ENCODE assay signal across 8 cellular contexts in genomic region chr10:121927841-121928527, GRCh38. TPM values are rescaled to one million over a fixed set of nuclear protein-coding genes. Genes with fewer than 3 reads are reported as not detected.
DNase-seq lines count a peak whose midpoint lies in the region; ATAC-seq and TF ChIP-seq lines count a peak whose summit lies in the region.

Gene ATE1, minus strand, starts transcription at chr10:121928031. Its CDS starts 82 bp downstream, at chr10:121927949.

- peak within 1 kb of the TSS; percentile 94 for H3K9ac ChIP-seq in OCI-LY1 (ENCODE audit: low read length)

- no peaks in the 10 kb centered on the region for H3F3A ChIP-seq in OCI-LY1 (ENCODE audit: insufficient read depth, low read length)

- H3K9me2 ChIP-seq in OCI-LY1 (ENCODE audit: low read depth, low read length), result no peaks in the 10 kb centered on the region

- peak within 1 kb of the TSS; percentile 96 for H3K4me3 ChIP-seq in OCI-LY1 (ENCODE audit: low read depth, low read length, poor library complexity, severe bottlenecking)

- peak within 1 kb of the TSS; percentile 83 for H3K4me2 ChIP-seq in OCI-LY1 (ENCODE audit: low read length)

- H3K36me3 Mint-ChIP-seq in endothelial cell (ENCODE audit: low read depth, unreplicated experiment) (peaks cover 7% of the 10 kb centered on the region), mesothelial cell of epicardium (peaks cover 5% of the 10 kb centered on the region)

- H3K27me3 Mint-ChIP-seq in endothelial cell (ENCODE audit: unreplicated experiment) (peaks cover 6% of the 10 kb centered on the region), mesothelial cell of epicardium (ENCODE audit: low read depth) (no peaks in the 10 kb centered on the region)

- no peaks in the 10 kb centered on the region for H3K9me3 ChIP-seq in OCI-LY1 (ENCODE audit: low read length)

- peak within 1 kb of the TSS; percentile 37 for H3K27ac ChIP-seq in OCI-LY1 (ENCODE audit: low read depth, low read length, poor library complexity, severe bottlenecking)

- H3K27ac Mint-ChIP-seq in endothelial cell (ENCODE audit: unreplicated experiment), result peak within 1 kb of the TSS; percentile 95
- H3K27ac Mint-ChIP-seq in mesothelial cell of epicardium, result peak within 1 kb of the TSS; percentile 96

- peak within 1 kb of the TSS; percentile 90 for H3K4me3 Mint-ChIP-seq in endothelial cell (ENCODE audit: unreplicated experiment)
- peak within 1 kb of the TSS; percentile 95 for H3K4me3 Mint-ChIP-seq in mesothelial cell of epicardium

- TF ChIP-seq CTCF in OCI-LY1 (IDR thresholded peaks at IDR 0.05; ENCODE audit: low read length) (no peak), endothelial cell (IDR thresholded peaks at IDR 0.05; ENCODE audit: unreplicated experiment) (no peak), mesothelial cell of epicardium (IDR thresholded peaks at IDR 0.05; ENCODE audit: unreplicated experiment) (no peak)

- no peaks in the 10 kb centered on the region for H3K27me3 ChIP-seq in OCI-LY1 (ENCODE audit: insufficient read depth, low read length)

- DNase-seq in Caki2 (ENCODE audit: low read depth), result peak; percentile 89
- DNase-seq in HUDEP-2 (lab: John Stamatoyannopoulos, UW; ENCODE audit: unreplicated experiment in 76 of 76), result peak in 75 of 76 experiments; percentile 11 to 82 (median 69)
- peak; percentile 92 for DNase-seq in activated CD8-positive, alpha-beta memory T cell treated with anti-CD3 and anti-CD28 coated beads, Interleukin-2, amount 50 U/mL, for 48 hours
- peak; percentile 87 for DNase-seq in endothelial cell (ENCODE audit: low spot score)
- peak; percentile 77 to 88 for DNase-seq in mesothelial cell of epicardium (ENCODE audit: low spot score in 2 of 2, unreplicated experiment in 2 of 2)
- DNase-seq in stimulated activated CD8-positive, alpha-beta memory T cell treated with anti-CD3 and anti-CD28 coated beads, Interleukin-15, amount 100 ng/mL, for 4 hours (ENCODE audit: low read depth in 2 of 2), result peak; percentile 50 to 65

- H4K20me1 ChIP-seq in OCI-LY1 (ENCODE audit: insufficient read depth, low read length), result no peaks in the 10 kb centered on the region

- H3K9me3 Mint-ChIP-seq in endothelial cell (ENCODE audit: unreplicated experiment) (no peaks in the 10 kb centered on the region), mesothelial cell of epicardium (no peaks in the 10 kb centered on the region)

- H3K4me1 Mint-ChIP-seq in endothelial cell (ENCODE audit: unreplicated experiment) (peaks cover 29% of the 10 kb centered on the region), mesothelial cell of epicardium (peaks cover 32% of the 10 kb centered on the region)

- H2AFZ ChIP-seq in OCI-LY1 (ENCODE audit: low read length), result peak within 1 kb of the TSS; percentile 66; the same call in 1 of the 2 replicates

- in situ Hi-C loops in Caki2 (cut with HindIII; ENCODE audit: low pct_unique_long_range_greater_than_20kb, low sequenced_read_pairs), result no loop called here

- peaks cover 5% of the 10 kb centered on the region; the same call in 1 of the 2 replicates for H3K36me3 ChIP-seq in OCI-LY1 (ENCODE audit: insufficient read depth, low read length)

- H3K4me1 ChIP-seq in OCI-LY1 (ENCODE audit: insufficient read depth, low read length, severe bottlenecking), result peaks cover 35% of the 10 kb centered on the region

- peaks cover 28% of the 10 kb centered on the region for H3K79me2 ChIP-seq in OCI-LY1 (ENCODE audit: insufficient read depth, low read length)

- ATAC-seq in GM21381 (IDR thresholded peaks at IDR 0.05; ENCODE audit: unreplicated experiment), result peak; percentile 86

RNA-seq across cellular contexts. Expression of gene ATE1, which starts in this region (rescaled TPM):
- 23.7 and 36.2 TPM in 2 replicates for total RNA-seq in Caki2 (2014; rRNA removed; shearing (Covaris generic); ENCODE audit: low replicate concordance)
- 36.0 TPM for total RNA-seq in endothelial cell (ENCODE audit: unreplicated experiment)
- 33.0 to 35.6 TPM (median 34.3 TPM) in 3 replicates for total RNA-seq in mesothelial cell of epicardium

Comparison
In these comparisons a context has a peak if more than half of its experiments do, and no peak if none do; other contexts are left out.
1. Peak in every context shown above with its lines: DNase-seq, ATAC-seq, H3K4me3 ChIP-seq and H3K27ac ChIP-seq.